In genomic region chr18:12904012-12904516, GRCh38 we compare ENCODE assay signal across 11 cellular contexts. TPM values are rescaled to one million over a fixed set of nuclear protein-coding genes. Genes with fewer than 3 reads are reported as not detected.
DNase-seq lines count a peak whose midpoint lies in the region; ATAC-seq, FAIRE-seq and TF ChIP-seq lines count a peak whose summit lies in the region.
"Had no signal": no experiment of that assay in that cellular context is flagged by ENCODE, and none has a peak within 500 bp of the region (broad histone marks: within the 10 kb centered on the region; RNA-seq: fewer than 3 reads in every experiment).

No MANE protein-coding gene starts in this region.

- TF ChIP-seq POLR2A in esophagus squamous epithelium (IDR thresholded peaks at IDR 0.05) = no peak

- peak; percentile 56 to 58 for ATAC-seq in CD4-positive, CD25-positive, alpha-beta regulatory T cell (ENCODE audit: low read depth in 2 of 2)
- ATAC-seq in naive thymus-derived CD4-positive, alpha-beta T cell = peak; percentile 37
- no peak for ATAC-seq in HG02642 (IDR thresholded peaks at IDR 0.05; ENCODE audit: poor library complexity, unreplicated experiment)

- peak overlapping the region; percentile 52 for H3K4me3 ChIP-seq in CD4-positive, CD25-positive, alpha-beta regulatory T cell (ENCODE audit: low read depth, low read length)
- H3K4me3 ChIP-seq in OCI-LY1 (ENCODE audit: low read depth, low read length, poor library complexity, severe bottlenecking) = no peak overlapping the region
- H3K4me3 ChIP-seq in naive thymus-derived CD4-positive, alpha-beta T cell (ENCODE audit: low read length) = no peak overlapping the region
- H3K4me3 ChIP-seq in esophagus squamous epithelium = no peak overlapping the region
- H3K4me3 ChIP-seq: tibial nerve had no signal

- H3K27ac ChIP-seq in CD4-positive, CD25-positive, alpha-beta regulatory T cell (ENCODE audit: insufficient read depth, low read length, poor library complexity, severe bottlenecking) = peak overlapping the region; percentile 1
- H3K27ac ChIP-seq in OCI-LY1 (ENCODE audit: low read depth, low read length, poor library complexity, severe bottlenecking) (no peak overlapping the region), esophagus squamous epithelium (no peak overlapping the region)
- H3K27ac ChIP-seq in naive thymus-derived CD4-positive, alpha-beta T cell (ENCODE audit: low read depth, low read length) = no peak overlapping the region
- H3K27ac ChIP-seq: tibial nerve had no signal

- H3K79me2 ChIP-seq in OCI-LY1 (ENCODE audit: insufficient read depth, low read length) = no peaks in the 10 kb centered on the region

- POLR2A ChIA-PET in naive thymus-derived CD4-positive, alpha-beta T cell (lab: Charles Lee) = no interaction called here

- peaks cover 4 to 9% (median 6%) of the 10 kb centered on the region in 4 donors for H3K4me1 Mint-ChIP-seq in CD4-positive, CD25-positive, alpha-beta regulatory T cell
- peaks cover 10% of the 10 kb centered on the region for H3K4me1 Mint-ChIP-seq in activated naive CD4-positive, alpha-beta T cell treated with anti-CD3 and anti-CD28 coated beads, Interleukin-2, amount 10 ng/mL, durations not matched to agents 7 days and 5 days
- H3K4me1 Mint-ChIP-seq in naive thymus-derived CD4-positive, alpha-beta T cell = peaks cover 0 to 8% (median 7%) of the 10 kb centered on the region in 7 donors

- no peak overlapping the region for H2AFZ ChIP-seq in OCI-LY1 (ENCODE audit: low read length)

- no peaks in the 10 kb centered on the region for H3K9me3 ChIP-seq in CD4-positive, CD25-positive, alpha-beta regulatory T cell (ENCODE audit: control insufficient read depth in 2 of 2, low read length in 2 of 2)
- H3K9me3 ChIP-seq in OCI-LY1 (ENCODE audit: low read length) (no peaks in the 10 kb centered on the region), esophagus squamous epithelium (no peaks in the 10 kb centered on the region)
- H3K9me3 ChIP-seq in naive thymus-derived CD4-positive, alpha-beta T cell (ENCODE audit: control insufficient read depth in 2 of 3, low read length in 3 of 3) = no peaks in the 10 kb centered on the region
- H3K9me3 ChIP-seq: tibial nerve had no signal

- peaks cover 18% of the 10 kb centered on the region for H3K27me3 Mint-ChIP-seq in CD4-positive, CD25-positive, alpha-beta regulatory T cell
- H3K27me3 Mint-ChIP-seq in activated naive CD4-positive, alpha-beta T cell treated with anti-CD3 and anti-CD28 coated beads, Interleukin-2, amount 10 ng/mL, durations not matched to agents 7 days and 5 days = peaks cover 36% of the 10 kb centered on the region
- H3K27me3 Mint-ChIP-seq in naive thymus-derived CD4-positive, alpha-beta T cell = peaks cover 0 to 26% (median 0%) of the 10 kb centered on the region in 5 donors

- DNase-seq in CD4-positive, CD25-positive, alpha-beta regulatory T cell = peak in 1 of 3 donors; percentile 89
- DNase-seq in activated naive CD4-positive, alpha-beta T cell treated with anti-CD3 and anti-CD28 coated beads, Interleukin-2, amount 10 ng/mL, durations not matched to agents 7 days and 5 days = peak; percentile 78
- peak in 2 of 9 donors; percentile 27 to 49 for DNase-seq in naive thymus-derived CD4-positive, alpha-beta T cell
- DNase-seq in esophagus squamous epithelium (lab: John Stamatoyannopoulos, UW) (no peak), SHP77 (lab: John Stamatoyannopoulos, UW) (no peak), GM19239 (ENCODE audit: insufficient read length, low spot score) (no peak)
- DNase-seq: caudate nucleus, NCI-H1436 had no signal

- H3K36me3 ChIP-seq in CD4-positive, CD25-positive, alpha-beta regulatory T cell (ENCODE audit: control insufficient read depth, insufficient read depth, low read length) = no peaks in the 10 kb centered on the region
- H3K36me3 ChIP-seq in OCI-LY1 (ENCODE audit: insufficient read depth, low read length) (no peaks in the 10 kb centered on the region), esophagus squamous epithelium (no peaks in the 10 kb centered on the region)
- no peaks in the 10 kb centered on the region for H3K36me3 ChIP-seq in naive thymus-derived CD4-positive, alpha-beta T cell (ENCODE audit: control insufficient read depth in 2 of 3, insufficient read depth in 3 of 3, low read length in 3 of 3)
- H3K36me3 ChIP-seq: tibial nerve had no signal

- H4K20me1 ChIP-seq in OCI-LY1 (ENCODE audit: insufficient read depth, low read length) = no peaks in the 10 kb centered on the region

- no peaks in the 10 kb centered on the region for H3K9me2 ChIP-seq in OCI-LY1 (ENCODE audit: low read depth, low read length)

- no peaks in the 10 kb centered on the region for H3K36me3 Mint-ChIP-seq in CD4-positive, CD25-positive, alpha-beta regulatory T cell
- no peaks in the 10 kb centered on the region for H3K36me3 Mint-ChIP-seq in activated naive CD4-positive, alpha-beta T cell treated with anti-CD3 and anti-CD28 coated beads, Interleukin-2, amount 10 ng/mL, durations not matched to agents 7 days and 5 days
- no peaks in the 10 kb centered on the region for H3K36me3 Mint-ChIP-seq in naive thymus-derived CD4-positive, alpha-beta T cell

- intact Hi-C loops in naive thymus-derived CD4-positive, alpha-beta T cell (cut with micrococcal nuclease) = loop anchor here in 1 of 2 donors (1.0 kb wide), 1 partner anchor 44 kb away; the partner anchor contains the start of gene SEH1L
- intact Hi-C loops in esophagus squamous epithelium (cut with DNase I) = no loop called here

- H3K27ac Mint-ChIP-seq in CD4-positive, CD25-positive, alpha-beta regulatory T cell = peak overlapping the region in 2 of 3 donors; percentile 80 to 87
- peak overlapping the region; percentile 77 for H3K27ac Mint-ChIP-seq in activated naive CD4-positive, alpha-beta T cell treated with anti-CD3 and anti-CD28 coated beads, Interleukin-2, amount 10 ng/mL, durations not matched to agents 7 days and 5 days
- H3K27ac Mint-ChIP-seq in naive thymus-derived CD4-positive, alpha-beta T cell = peak overlapping the region in 7 of 9 donors; percentile 16 to 92 (median 82)

- H3K4me3 Mint-ChIP-seq in CD4-positive, CD25-positive, alpha-beta regulatory T cell = peak overlapping the region in 2 of 4 donors; percentile 41 to 76
- peak overlapping the region; percentile 42 for H3K4me3 Mint-ChIP-seq in activated naive CD4-positive, alpha-beta T cell treated with anti-CD3 and anti-CD28 coated beads, Interleukin-2, amount 10 ng/mL, durations not matched to agents 7 days and 5 days
- peak overlapping the region in 9 of 10 donors; percentile 34 to 78 (median 69) for H3K4me3 Mint-ChIP-seq in naive thymus-derived CD4-positive, alpha-beta T cell

- H3K27me3 ChIP-seq in CD4-positive, CD25-positive, alpha-beta regulatory T cell (ENCODE audit: control insufficient read depth, insufficient read depth, low read length) = peaks cover 4% of the 10 kb centered on the region
- H3K27me3 ChIP-seq in OCI-LY1 (ENCODE audit: insufficient read depth, low read length) = peaks cover 18% of the 10 kb centered on the region; the same call in 1 of the 2 replicates
- H3K27me3 ChIP-seq in naive thymus-derived CD4-positive, alpha-beta T cell (ENCODE audit: control insufficient read depth in 2 of 2, insufficient read depth in 2 of 2, low read length in 2 of 2) = no peaks in the 10 kb centered on the region
- H3K27me3 ChIP-seq in esophagus squamous epithelium = peaks cover 0 to 23% (median 0%) of the 10 kb centered on the region in 4 donors

- H3K4me1 ChIP-seq in CD4-positive, CD25-positive, alpha-beta regulatory T cell (ENCODE audit: control insufficient read depth, insufficient read depth, low read length, poor library complexity, severe bottlenecking) = peaks cover 3% of the 10 kb centered on the region
- H3K4me1 ChIP-seq in OCI-LY1 (ENCODE audit: insufficient read depth, low read length, severe bottlenecking) (no peaks in the 10 kb centered on the region), esophagus squamous epithelium (peaks cover 0 to 5% (median 0%) of the 10 kb centered on the region in 3 donors)
- H3K4me1 ChIP-seq in naive thymus-derived CD4-positive, alpha-beta T cell (ENCODE audit: control insufficient read depth in 2 of 2, insufficient read depth in 2 of 2, low read length in 2 of 2) = peaks cover 0 to 9% of the 10 kb centered on the region in 2 donors

- H3K9me3 Mint-ChIP-seq in CD4-positive, CD25-positive, alpha-beta regulatory T cell = no peaks in the 10 kb centered on the region
- no peaks in the 10 kb centered on the region for H3K9me3 Mint-ChIP-seq in activated naive CD4-positive, alpha-beta T cell treated with anti-CD3 and anti-CD28 coated beads, Interleukin-2, amount 10 ng/mL, durations not matched to agents 7 days and 5 days
- no peaks in the 10 kb centered on the region for H3K9me3 Mint-ChIP-seq in naive thymus-derived CD4-positive, alpha-beta T cell

- no peak overlapping the region for H3K9ac ChIP-seq in OCI-LY1 (ENCODE audit: low read length)

- CTCF ChIA-PET in activated naive CD4-positive, alpha-beta T cell treated with anti-CD3 and anti-CD28 coated beads, Interleukin-2, amount 10 ng/mL, durations not matched to agents 7 days and 5 days (lab: Charles Lee) = interaction anchor here (0.7 to 1.8 kb wide), 8 partner anchors 11 to 179 kb away, joined by 3 to 8 read pairs (median 3); no protein-coding TSS in a partner anchor
- CTCF ChIA-PET in naive thymus-derived CD4-positive, alpha-beta T cell (lab: Charles Lee) = no interaction called here

- peak overlapping the region; percentile 12; the same call in 1 of the 2 replicates for H3K4me2 ChIP-seq in OCI-LY1 (ENCODE audit: low read length)

- TF ChIP-seq CTCF in OCI-LY1 (IDR thresholded peaks at IDR 0.05; ENCODE audit: low read length) (no peak), esophagus squamous epithelium (IDR thresholded peaks at IDR 0.05) (no peak)

- no peaks in the 10 kb centered on the region for H3F3A ChIP-seq in OCI-LY1 (ENCODE audit: insufficient read depth, low read length)

- no peak for FAIRE-seq in GM19239 (lab: Jason Lieb, UNC)

- WGBS in esophagus squamous epithelium, 2 donors = 37 to 73% methylated on average over 5 to 8 of the region's 8 CpGs

RNA-seq across cellular contexts. Expression of gene PTPN2, which starts 20.0 kb away (rescaled TPM):
- 80.4 TPM for total RNA-seq in CD4-positive, CD25-positive, alpha-beta regulatory T cell
- polyA plus RNA-seq in CD4-positive, CD25-positive, alpha-beta regulatory T cell = 100 to 1,000 TPM in 1 of 4 donors, 10 to 100 TPM in 3; 62.3 to 110 (median 95.8) TPM
- total RNA-seq in naive thymus-derived CD4-positive, alpha-beta T cell = 10 to 100 TPM; 55.8 to 82.2 (median 76.2) TPM
- 10 to 100 TPM; 60.5 to 92.2 TPM for polyA plus RNA-seq in naive thymus-derived CD4-positive, alpha-beta T cell
- 10 to 100 TPM; 31.8 to 37.9 (median 33.4) TPM for total RNA-seq in esophagus squamous epithelium

RNA-seq across cellular contexts. Expression of gene SEH1L, which starts 43.7 kb away (rescaled TPM):
- 22.0 TPM for total RNA-seq in CD4-positive, CD25-positive, alpha-beta regulatory T cell
- polyA plus RNA-seq in CD4-positive, CD25-positive, alpha-beta regulatory T cell = 10 to 100 TPM; 24.2 to 33.1 (median 26.5) TPM
- total RNA-seq in naive thymus-derived CD4-positive, alpha-beta T cell = 10 to 100 TPM; 32.7 to 54.2 (median 34.2) TPM
- polyA plus RNA-seq in naive thymus-derived CD4-positive, alpha-beta T cell = 10 to 100 TPM; 28.4 to 34.1 TPM
- total RNA-seq in esophagus squamous epithelium = 10 to 100 TPM; 21.9 to 55.5 (median 38.9) TPM
